In genomic region chr6:87929843-87930288, GRCh38 we compare ENCODE assay signal across 1 cellular context.
TF ChIP-seq lines count a peak whose summit lies in the region.

No MANE protein-coding gene starts in this region.

TF ChIP-seq in HepG2, 621 proteins besides CTCF, POLR2A, EP300 and RAD21 (continued from another document and continues in another):
- TF ChIP-seq, protein P1, sequence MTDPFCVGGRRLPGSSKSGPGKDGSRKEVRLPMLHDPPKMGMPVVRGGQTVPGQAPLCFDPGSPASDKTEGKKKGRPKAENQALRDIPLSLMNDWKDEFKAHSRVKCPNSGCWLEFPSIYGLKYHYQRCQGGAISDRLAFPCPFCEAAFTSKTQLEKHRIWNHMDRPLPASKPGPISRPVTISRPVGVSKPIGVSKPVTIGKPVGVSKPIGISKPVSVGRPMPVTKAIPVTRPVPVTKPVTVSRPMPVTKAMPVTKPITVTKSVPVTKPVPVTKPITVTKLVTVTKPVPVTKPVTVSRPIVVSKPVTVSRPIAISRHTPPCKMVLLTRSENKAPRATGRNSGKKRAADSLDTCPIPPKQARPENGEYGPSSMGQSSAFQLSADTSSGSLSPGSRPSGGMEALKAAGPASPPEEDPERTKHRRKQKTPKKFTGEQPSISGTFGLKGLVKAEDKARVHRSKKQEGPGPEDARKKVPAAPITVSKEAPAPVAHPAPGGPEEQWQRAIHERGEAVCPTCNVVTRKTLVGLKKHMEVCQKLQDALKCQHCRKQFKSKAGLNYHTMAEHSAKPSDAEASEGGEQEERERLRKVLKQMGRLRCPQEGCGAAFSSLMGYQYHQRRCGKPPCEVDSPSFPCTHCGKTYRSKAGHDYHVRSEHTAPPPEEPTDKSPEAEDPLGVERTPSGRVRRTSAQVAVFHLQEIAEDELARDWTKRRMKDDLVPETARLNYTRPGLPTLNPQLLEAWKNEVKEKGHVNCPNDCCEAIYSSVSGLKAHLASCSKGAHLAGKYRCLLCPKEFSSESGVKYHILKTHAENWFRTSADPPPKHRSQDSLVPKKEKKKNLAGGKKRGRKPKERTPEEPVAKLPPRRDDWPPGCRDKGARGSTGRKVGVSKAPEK (CRISPR knock-in tag; IDR thresholded peaks at IDR 0.05; ENCODE audit: borderline replicate concordance) = no peak
- TF ChIP-seq ZNF550 (CRISPR knock-in tag; IDR thresholded peaks at IDR 0.05; ENCODE audit: borderline replicate concordance) = no peak
- no peak for TF ChIP-seq ZFP36L1 (CRISPR knock-in tag; IDR thresholded peaks at IDR 0.05)
- TF ChIP-seq, protein P2, sequence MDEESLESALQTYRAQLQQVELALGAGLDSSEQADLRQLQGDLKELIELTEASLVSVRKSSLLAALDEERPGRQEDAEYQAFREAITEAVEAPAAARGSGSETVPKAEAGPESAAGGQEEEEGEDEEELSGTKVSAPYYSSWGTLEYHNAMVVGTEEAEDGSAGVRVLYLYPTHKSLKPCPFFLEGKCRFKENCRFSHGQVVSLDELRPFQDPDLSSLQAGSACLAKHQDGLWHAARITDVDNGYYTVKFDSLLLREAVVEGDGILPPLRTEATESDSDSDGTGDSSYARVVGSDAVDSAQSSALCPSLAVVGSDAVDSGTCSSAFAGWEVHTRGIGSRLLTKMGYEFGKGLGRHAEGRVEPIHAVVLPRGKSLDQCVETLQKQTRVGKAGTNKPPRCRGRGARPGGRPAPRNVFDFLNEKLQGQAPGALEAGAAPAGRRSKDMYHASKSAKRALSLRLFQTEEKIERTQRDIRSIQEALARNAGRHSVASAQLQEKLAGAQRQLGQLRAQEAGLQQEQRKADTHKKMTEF (CRISPR knock-in tag; IDR thresholded peaks at IDR 0.05) = 0 out of 2 replicates have a peak, but pooled peaks have one; percentile 38
- TF ChIP-seq, protein P3, sequence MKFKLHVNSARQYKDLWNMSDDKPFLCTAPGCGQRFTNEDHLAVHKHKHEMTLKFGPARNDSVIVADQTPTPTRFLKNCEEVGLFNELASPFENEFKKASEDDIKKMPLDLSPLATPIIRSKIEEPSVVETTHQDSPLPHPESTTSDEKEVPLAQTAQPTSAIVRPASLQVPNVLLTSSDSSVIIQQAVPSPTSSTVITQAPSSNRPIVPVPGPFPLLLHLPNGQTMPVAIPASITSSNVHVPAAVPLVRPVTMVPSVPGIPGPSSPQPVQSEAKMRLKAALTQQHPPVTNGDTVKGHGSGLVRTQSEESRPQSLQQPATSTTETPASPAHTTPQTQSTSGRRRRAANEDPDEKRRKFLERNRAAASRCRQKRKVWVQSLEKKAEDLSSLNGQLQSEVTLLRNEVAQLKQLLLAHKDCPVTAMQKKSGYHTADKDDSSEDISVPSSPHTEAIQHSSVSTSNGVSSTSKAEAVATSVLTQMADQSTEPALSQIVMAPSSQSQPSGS (CRISPR knock-in tag; IDR thresholded peaks at IDR 0.05) = peak; percentile 45; the same call in 1 of the 2 replicates
- TF ChIP-seq POGK (CRISPR knock-in tag; conservative IDR thresholded peaks at IDR 0.05) = no peak
- TF ChIP-seq YEATS2 (CRISPR knock-in tag; IDR thresholded peaks at IDR 0.05; ENCODE audit: borderline replicate concordance) = peak; percentile 19; the same call in 1 of the 2 replicates
- TF ChIP-seq, protein P4, sequence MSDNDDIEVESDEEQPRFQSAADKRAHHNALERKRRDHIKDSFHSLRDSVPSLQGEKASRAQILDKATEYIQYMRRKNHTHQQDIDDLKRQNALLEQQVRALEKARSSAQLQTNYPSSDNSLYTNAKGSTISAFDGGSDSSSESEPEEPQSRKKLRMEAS (IDR thresholded peaks at IDR 0.05) = peak; percentile 55; the same call in 1 of the 2 replicates
- TF ChIP-seq TFDP1 (CRISPR knock-in tag; IDR thresholded peaks at IDR 0.05; ENCODE audit: borderline replicate concordance) = peak; percentile 26; the same call in 1 of the 2 replicates
- TF ChIP-seq MYC (CRISPR knock-in tag; IDR thresholded peaks at IDR 0.05; ENCODE audit: borderline replicate concordance) = 0 out of 2 replicates have a peak, but pooled peaks have one; percentile 58
- TF ChIP-seq, protein P5, sequence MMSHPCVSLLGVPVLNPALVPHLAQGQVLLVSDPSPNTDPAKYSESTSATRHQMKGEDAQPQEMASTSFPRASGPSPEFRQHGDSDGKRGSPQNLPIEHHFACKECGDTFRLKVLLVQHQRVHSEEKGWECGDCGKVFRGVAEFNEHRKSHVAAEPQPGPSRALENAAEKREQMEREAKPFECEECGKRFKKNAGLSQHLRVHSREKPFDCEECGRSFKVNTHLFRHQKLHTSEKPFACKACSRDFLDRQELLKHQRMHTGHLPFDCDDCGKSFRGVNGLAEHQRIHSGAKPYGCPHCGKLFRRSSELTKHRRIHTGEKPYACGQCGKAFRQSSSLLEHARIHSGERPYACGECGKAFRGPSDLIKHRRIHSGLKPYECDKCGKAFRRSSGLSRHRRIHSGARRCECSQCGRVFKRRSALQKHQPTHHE (CRISPR knock-in tag; IDR thresholded peaks at IDR 0.05; ENCODE audit: borderline replicate concordance) = no peak
- no peak for TF ChIP-seq RFXANK (CRISPR knock-in tag; IDR thresholded peaks at IDR 0.05)
- peak; percentile 39 for TF ChIP-seq PHF5A (CRISPR knock-in tag; IDR thresholded peaks at IDR 0.05; ENCODE audit: low read depth, unreplicated experiment)
- TF ChIP-seq ETV5 (CRISPR knock-in tag; IDR thresholded peaks at IDR 0.05; ENCODE audit: borderline replicate concordance) = peak; percentile 29; the same call in 1 of the 2 replicates
- TF ChIP-seq, protein P6, sequence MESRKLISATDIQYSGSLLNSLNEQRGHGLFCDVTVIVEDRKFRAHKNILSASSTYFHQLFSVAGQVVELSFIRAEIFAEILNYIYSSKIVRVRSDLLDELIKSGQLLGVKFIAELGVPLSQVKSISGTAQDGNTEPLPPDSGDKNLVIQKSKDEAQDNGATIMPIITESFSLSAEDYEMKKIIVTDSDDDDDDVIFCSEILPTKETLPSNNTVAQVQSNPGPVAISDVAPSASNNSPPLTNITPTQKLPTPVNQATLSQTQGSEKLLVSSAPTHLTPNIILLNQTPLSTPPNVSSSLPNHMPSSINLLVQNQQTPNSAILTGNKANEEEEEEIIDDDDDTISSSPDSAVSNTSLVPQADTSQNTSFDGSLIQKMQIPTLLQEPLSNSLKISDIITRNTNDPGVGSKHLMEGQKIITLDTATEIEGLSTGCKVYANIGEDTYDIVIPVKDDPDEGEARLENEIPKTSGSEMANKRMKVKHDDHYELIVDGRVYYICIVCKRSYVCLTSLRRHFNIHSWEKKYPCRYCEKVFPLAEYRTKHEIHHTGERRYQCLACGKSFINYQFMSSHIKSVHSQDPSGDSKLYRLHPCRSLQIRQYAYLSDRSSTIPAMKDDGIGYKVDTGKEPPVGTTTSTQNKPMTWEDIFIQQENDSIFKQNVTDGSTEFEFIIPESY (CRISPR knock-in tag; IDR thresholded peaks at IDR 0.05) = 0 out of 2 replicates have a peak, but pooled peaks have one; percentile 20
- TF ChIP-seq FOXO1 (CRISPR knock-in tag; IDR thresholded peaks at IDR 0.05) = peak; percentile 54; the same call in 1 of the 2 replicates
- peak; percentile 96 for TF ChIP-seq SMC3 (IDR thresholded peaks at IDR 0.05; ENCODE audit: low read length)
- TF ChIP-seq ZFX (CRISPR knock-in tag; IDR thresholded peaks at IDR 0.05; ENCODE audit: low read depth) = peak; percentile 51
- TF ChIP-seq FOXC1 (CRISPR knock-in tag; IDR thresholded peaks at IDR 0.05; ENCODE audit: borderline replicate concordance) = peak; percentile 49; the same call in 1 of the 2 replicates
- no peak for TF ChIP-seq ZBTB8A (CRISPR knock-in tag; IDR thresholded peaks at IDR 0.05; ENCODE audit: borderline replicate concordance, low read depth)
- TF ChIP-seq XRCC5 (optimal IDR thresholded peaks at IDR 0.05; ENCODE audit: low read length) = peak; percentile 65
- peak; percentile 49; the same call in 1 of the 2 replicates for TF ChIP-seq ZMYM4 (CRISPR knock-in tag; IDR thresholded peaks at IDR 0.05)
- TF ChIP-seq ZNF644 (CRISPR knock-in tag; IDR thresholded peaks at IDR 0.05; ENCODE audit: low read depth) = 0 out of 2 replicates have a peak, but pooled peaks have one; percentile 17
- no peak for TF ChIP-seq HMG20A (CRISPR knock-in tag; IDR thresholded peaks at IDR 0.05; ENCODE audit: borderline replicate concordance)
- TF ChIP-seq FOXA3 (CRISPR knock-in tag; IDR thresholded peaks at IDR 0.05) = 0 out of 2 replicates have a peak, but pooled peaks have one; percentile 28
- no peak for TF ChIP-seq NONO (IDR thresholded peaks at IDR 0.05)
- 0 out of 2 replicates have a peak, but pooled peaks have one; percentile 37 for TF ChIP-seq NONO (CRISPR knock-in tag; conservative IDR thresholded peaks at IDR 0.05)
- TF ChIP-seq, protein P7, sequence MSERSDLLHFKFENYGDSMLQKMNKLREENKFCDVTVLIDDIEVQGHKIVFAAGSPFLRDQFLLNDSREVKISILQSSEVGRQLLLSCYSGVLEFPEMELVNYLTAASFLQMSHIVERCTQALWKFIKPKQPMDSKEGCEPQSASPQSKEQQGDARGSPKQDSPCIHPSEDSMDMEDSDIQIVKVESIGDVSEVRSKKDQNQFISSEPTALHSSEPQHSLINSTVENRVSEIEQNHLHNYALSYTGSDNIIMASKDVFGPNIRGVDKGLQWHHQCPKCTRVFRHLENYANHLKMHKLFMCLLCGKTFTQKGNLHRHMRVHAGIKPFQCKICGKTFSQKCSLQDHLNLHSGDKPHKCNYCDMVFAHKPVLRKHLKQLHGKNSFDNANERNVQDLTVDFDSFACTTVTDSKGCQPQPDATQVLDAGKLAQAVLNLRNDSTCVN (CRISPR knock-in tag; IDR thresholded peaks at IDR 0.05; ENCODE audit: borderline replicate concordance) = peak; percentile 69; the same call in 1 of the 2 replicates
- TF ChIP-seq MIXL1 (CRISPR knock-in tag; IDR thresholded peaks at IDR 0.05) = 0 out of 2 replicates have a peak, but pooled peaks have one; percentile 45
- TF ChIP-seq ERF (CRISPR knock-in tag; IDR thresholded peaks at IDR 0.05) = peak; percentile 77
- TF ChIP-seq KLF15 (CRISPR knock-in tag; IDR thresholded peaks at IDR 0.05; ENCODE audit: borderline replicate concordance) = no peak
- TF ChIP-seq TSC22D2 (CRISPR knock-in tag; IDR thresholded peaks at IDR 0.05; ENCODE audit: borderline replicate concordance) = peak; percentile 82; the same call in 1 of the 2 replicates
- peak; percentile 40; the same call in 1 of the 2 replicates for TF ChIP-seq ARID4A (CRISPR knock-in tag; IDR thresholded peaks at IDR 0.05; ENCODE audit: borderline replicate concordance)
- peak; percentile 71; the same call in 1 of the 2 replicates for TF ChIP-seq ZNF614 (CRISPR knock-in tag; IDR thresholded peaks at IDR 0.05; ENCODE audit: borderline replicate concordance)
- no peak for TF ChIP-seq NPAS2 (CRISPR knock-in tag; IDR thresholded peaks at IDR 0.05; ENCODE audit: borderline replicate concordance)
- TF ChIP-seq ZNF709 (CRISPR knock-in tag; IDR thresholded peaks at IDR 0.05) = no peak
- peak; percentile 74 for TF ChIP-seq FOSL2 (CRISPR knock-in tag; IDR thresholded peaks at IDR 0.05)
- peak; percentile 61; the same call in 1 of the 2 replicates for TF ChIP-seq ZNF691 (CRISPR knock-in tag; IDR thresholded peaks at IDR 0.05; ENCODE audit: borderline replicate concordance, low read depth)
- TF ChIP-seq TBX2 (CRISPR knock-in tag; IDR thresholded peaks at IDR 0.05; ENCODE audit: borderline replicate concordance) = peak; percentile 50; the same call in 1 of the 2 replicates
- no peak for TF ChIP-seq FOXA1 (IDR thresholded peaks at IDR 0.05)
- TF ChIP-seq FOXA1 (CRISPR knock-in tag; IDR thresholded peaks at IDR 0.05) = 0 out of 2 replicates have a peak, but pooled peaks have one; percentile 17
